ENCODE assay signal across 8 cellular contexts in the genomic region with DNA sequence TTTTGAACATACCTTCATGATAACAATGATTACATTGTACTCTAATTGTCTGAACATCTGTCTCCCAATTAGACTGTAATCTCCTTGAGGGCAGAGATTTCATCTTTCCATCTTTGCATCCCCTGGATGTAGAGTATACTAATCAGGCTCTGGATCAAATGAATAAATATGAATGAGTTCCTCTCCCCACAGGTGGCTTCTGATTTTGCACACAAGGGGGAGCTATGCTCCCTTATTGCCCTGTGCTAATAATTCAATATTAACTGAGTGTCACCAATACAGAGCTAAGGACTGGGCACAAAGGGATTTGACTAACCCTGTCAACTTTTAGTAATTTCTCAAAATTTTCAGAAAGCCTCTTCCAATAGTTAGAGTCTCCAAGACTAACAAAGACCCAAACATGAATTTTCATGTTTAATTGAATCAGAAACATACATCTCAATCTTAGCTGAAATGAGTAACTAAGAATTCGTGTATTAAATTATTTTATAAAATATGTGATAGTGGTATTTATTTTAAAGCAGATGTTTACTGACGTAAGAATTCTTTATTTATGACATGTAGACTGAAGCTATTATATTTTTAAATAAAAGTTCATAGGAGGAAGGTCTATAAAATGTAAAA. TPM values are rescaled to one million over a fixed set of nuclear protein-coding genes. Genes with fewer than 3 reads are reported as not detected.
DNase-seq lines count a peak whose midpoint lies in the region; ATAC-seq and TF ChIP-seq lines count a peak whose summit lies in the region.

No MANE protein-coding gene starts in this region.

- H3K27ac Mint-ChIP-seq in activated naive CD4-positive, alpha-beta T cell treated with anti-CD3 and anti-CD28 coated beads, Interleukin-2, amount 10 ng/mL, durations not matched to agents 7 days and 5 days: no peak overlapping the region

- peaks cover 82% of the 10 kb centered on the region for H3K27me3 Mint-ChIP-seq in activated naive CD4-positive, alpha-beta T cell treated with anti-CD3 and anti-CD28 coated beads, Interleukin-2, amount 10 ng/mL, durations not matched to agents 7 days and 5 days

- H3K9me3 Mint-ChIP-seq in activated naive CD4-positive, alpha-beta T cell treated with anti-CD3 and anti-CD28 coated beads, Interleukin-2, amount 10 ng/mL, durations not matched to agents 7 days and 5 days: no peaks in the 10 kb centered on the region

- H3K27ac ChIP-seq in liver (ENCODE audit: low read depth in 1 of 2, low read length in 2 of 2): no peak overlapping the region

- H3K36me3 Mint-ChIP-seq in activated naive CD4-positive, alpha-beta T cell treated with anti-CD3 and anti-CD28 coated beads, Interleukin-2, amount 10 ng/mL, durations not matched to agents 7 days and 5 days: no peaks in the 10 kb centered on the region

- peak; percentile 76 to 82 for TF ChIP-seq RAD21 in liver (IDR thresholded peaks at IDR 0.05)

- H3K4me1 Mint-ChIP-seq in activated naive CD4-positive, alpha-beta T cell treated with anti-CD3 and anti-CD28 coated beads, Interleukin-2, amount 10 ng/mL, durations not matched to agents 7 days and 5 days: peaks cover 4% of the 10 kb centered on the region

- no peak overlapping the region for H3K9ac ChIP-seq in liver (ENCODE audit: low read depth in 1 of 2, low read length in 2 of 2)

- TF ChIP-seq CTCF in liver (IDR thresholded peaks at IDR 0.05; ENCODE audit: low read depth, low read length, missing input control): peak; percentile 75

- no peak overlapping the region for H3K4me3 Mint-ChIP-seq in activated naive CD4-positive, alpha-beta T cell treated with anti-CD3 and anti-CD28 coated beads, Interleukin-2, amount 10 ng/mL, durations not matched to agents 7 days and 5 days

- H3K36me3 ChIP-seq in liver (ENCODE audit: control insufficient read depth in 4 of 4, insufficient read depth in 3 of 4, low read depth in 1 of 4, low read length in 3 of 4): no peaks in the 10 kb centered on the region

- H3K27me3 ChIP-seq in liver (ENCODE audit: control insufficient read depth in 4 of 4, insufficient read depth in 4 of 4, low read length in 3 of 4): peaks cover 0 to 9% (median 2%) of the 10 kb centered on the region in 4 donors

- 55% methylated on average over 2 of the region's 2 CpGs for WGBS in liver

- H3K4me3 ChIP-seq in liver (ENCODE audit: low read depth in 1 of 3, low read length in 3 of 3): no peak overlapping the region

- DNase-seq in activated gamma-delta T cell treated with Interleukin-2 at 50 U/mL for 16 hours (peak; percentile 38), activated gamma-delta T cell (lab: John Stamatoyannopoulos, UW) (no peak), NAMALWA (ENCODE audit: low spot score) (peak; percentile 75), NCI-H774 (lab: John Stamatoyannopoulos, UW) (no peak), NCI-H2107 treated with DMSO at 0.1 percent for 48 hours (lab: John Stamatoyannopoulos, UW; ENCODE audit: unreplicated experiment) (no peak), Right ventricle myocardium superior (no peak)
- peak; percentile 57 for DNase-seq in activated naive CD4-positive, alpha-beta T cell treated with anti-CD3 and anti-CD28 coated beads, Interleukin-2, amount 10 ng/mL, durations not matched to agents 7 days and 5 days

- no peaks in the 10 kb centered on the region for H3K9me3 ChIP-seq in liver (ENCODE audit: control insufficient read depth in 4 of 4, low read length in 3 of 4)

- CTCF ChIA-PET in activated naive CD4-positive, alpha-beta T cell treated with anti-CD3 and anti-CD28 coated beads, Interleukin-2, amount 10 ng/mL, durations not matched to agents 7 days and 5 days (lab: Charles Lee): interaction anchor here (0.6 to 3.2 kb wide), 11 partner anchors 9 to 273 kb away, joined by 3 to 23 read pairs (median 3); no protein-coding TSS in a partner anchor

- intact Hi-C loops in Right ventricle myocardium superior (cut with DNase I): no loop called here

- peaks cover 0 to 3% (median 0%) of the 10 kb centered on the region in 4 donors for H3K4me1 ChIP-seq in liver (ENCODE audit: control insufficient read depth in 4 of 4, insufficient read depth in 4 of 4, low read length in 3 of 4)

- no peak for ATAC-seq in Right ventricle myocardium superior (ENCODE audit: poor library complexity)

TF ChIP-seq in liver, 16 proteins besides CTCF, POLR2A, EP300 and RAD21:
- TF ChIP-seq FOXA2 (IDR thresholded peaks at IDR 0.05): no peak
- TF ChIP-seq TAF1 (conservative IDR thresholded peaks at IDR 0.05): no peak
- no peak for TF ChIP-seq HNF4G (IDR thresholded peaks at IDR 0.05)
- TF ChIP-seq GABPA (IDR thresholded peaks at IDR 0.05 in 1 of 2, conservative IDR thresholded peaks at IDR 0.05 in 1 of 2): no peak
- no peak for TF ChIP-seq SP1 (IDR thresholded peaks at IDR 0.05)
- no peak for TF ChIP-seq EGR1 (IDR thresholded peaks at IDR 0.05; ENCODE audit: low read depth in 2 of 2)
- TF ChIP-seq, protein P1, sequence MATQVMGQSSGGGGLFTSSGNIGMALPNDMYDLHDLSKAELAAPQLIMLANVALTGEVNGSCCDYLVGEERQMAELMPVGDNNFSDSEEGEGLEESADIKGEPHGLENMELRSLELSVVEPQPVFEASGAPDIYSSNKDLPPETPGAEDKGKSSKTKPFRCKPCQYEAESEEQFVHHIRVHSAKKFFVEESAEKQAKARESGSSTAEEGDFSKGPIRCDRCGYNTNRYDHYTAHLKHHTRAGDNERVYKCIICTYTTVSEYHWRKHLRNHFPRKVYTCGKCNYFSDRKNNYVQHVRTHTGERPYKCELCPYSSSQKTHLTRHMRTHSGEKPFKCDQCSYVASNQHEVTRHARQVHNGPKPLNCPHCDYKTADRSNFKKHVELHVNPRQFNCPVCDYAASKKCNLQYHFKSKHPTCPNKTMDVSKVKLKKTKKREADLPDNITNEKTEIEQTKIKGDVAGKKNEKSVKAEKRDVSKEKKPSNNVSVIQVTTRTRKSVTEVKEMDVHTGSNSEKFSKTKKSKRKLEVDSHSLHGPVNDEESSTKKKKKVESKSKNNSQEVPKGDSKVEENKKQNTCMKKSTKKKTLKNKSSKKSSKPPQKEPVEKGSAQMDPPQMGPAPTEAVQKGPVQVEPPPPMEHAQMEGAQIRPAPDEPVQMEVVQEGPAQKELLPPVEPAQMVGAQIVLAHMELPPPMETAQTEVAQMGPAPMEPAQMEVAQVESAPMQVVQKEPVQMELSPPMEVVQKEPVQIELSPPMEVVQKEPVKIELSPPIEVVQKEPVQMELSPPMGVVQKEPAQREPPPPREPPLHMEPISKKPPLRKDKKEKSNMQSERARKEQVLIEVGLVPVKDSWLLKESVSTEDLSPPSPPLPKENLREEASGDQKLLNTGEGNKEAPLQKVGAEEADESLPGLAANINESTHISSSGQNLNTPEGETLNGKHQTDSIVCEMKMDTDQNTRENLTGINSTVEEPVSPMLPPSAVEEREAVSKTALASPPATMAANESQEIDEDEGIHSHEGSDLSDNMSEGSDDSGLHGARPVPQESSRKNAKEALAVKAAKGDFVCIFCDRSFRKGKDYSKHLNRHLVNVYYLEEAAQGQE (IDR thresholded peaks at IDR 0.05): no peak
- no peak for TF ChIP-seq HNF4A (conservative IDR thresholded peaks at IDR 0.05)
- TF ChIP-seq FOXA1 (IDR thresholded peaks at IDR 0.05): no peak
- TF ChIP-seq ATF3 (IDR thresholded peaks at IDR 0.05): no peak
- TF ChIP-seq MAX (IDR thresholded peaks at IDR 0.05): no peak
- TF ChIP-seq RXRA (IDR thresholded peaks at IDR 0.05): no peak
- TF ChIP-seq JUND (IDR thresholded peaks at IDR 0.05): no peak
- TF ChIP-seq NR2F2 (IDR thresholded peaks at IDR 0.05): no peak

RNA-seq across cellular contexts. Expression of gene DUOXA1, which starts 3.0 kb away (rescaled TPM):
- total RNA-seq in liver (not detected), Right ventricle myocardium superior (0.56 TPM)
- polyA plus RNA-seq in liver: under 1 TPM in 1 of 2 donors, not detected in 1; 0.02 TPM

RNA-seq across cellular contexts. Expression of gene DUOX1, which starts 3.1 kb away (rescaled TPM):
- under 1 TPM in 1 of 2 donors, not detected in 1; 0.08 TPM for total RNA-seq in liver
- under 1 TPM; 0.02 to 0.94 TPM for polyA plus RNA-seq in liver
- total RNA-seq in Right ventricle myocardium superior: 1.2 TPM

RNA-seq across cellular contexts. Expression of gene DUOXA2, which starts 12.5 kb away (rescaled TPM):
- total RNA-seq in liver (not detected), Right ventricle myocardium superior (not detected)
- polyA plus RNA-seq in liver: under 1 TPM in 1 of 2 donors, not detected in 1; 0.07 TPM

RNA-seq across cellular contexts. Expression of gene DUOX2, which starts 12.7 kb away (rescaled TPM):
- total RNA-seq in liver (under 1 TPM in 1 of 2 donors, not detected in 1; 0.08 TPM), Right ventricle myocardium superior (0.08 TPM)
- under 1 TPM in 1 of 2 donors, not detected in 1; 0.06 TPM for polyA plus RNA-seq in liver

Comparison
In these comparisons a context has a peak if more than half of its experiments do, and no peak if none do; other contexts are left out.
1. DNase-seq: peak in activated gamma-delta T cell treated with Interleukin-2 at 50 U/mL for 16 hours (single experiment), NAMALWA (single experiment) and activated naive CD4-positive, alpha-beta T cell treated with anti-CD3 and anti-CD28 coated beads, Interleukin-2, amount 10 ng/mL, durations not matched to agents 7 days and 5 days (single experiment); none in activated gamma-delta T cell (single experiment), NCI-H774 (single experiment), NCI-H2107 treated with DMSO at 0.1 percent for 48 hours (single experiment) and Right ventricle myocardium superior (single experiment).